Comparison of ENCODE assay signal across 8 cellular contexts in genomic region chr2:73981081-73981968, GRCh38. TPM values are rescaled to one million over a fixed set of nuclear protein-coding genes. Genes with fewer than 3 reads are reported as not detected.
DNase-seq lines count a peak whose midpoint lies in the region; ATAC-seq and TF ChIP-seq lines count a peak whose summit lies in the region.

No MANE protein-coding gene starts in this region.

- TF ChIP-seq POLR2A in GM18505 (IDR thresholded peaks at IDR 0.05; ENCODE audit: borderline replicate concordance, extremely low read depth, insufficient read depth, insufficient read length) = peak; percentile 55

- TF ChIP-seq CTCF in right atrium auricular region (IDR thresholded peaks at IDR 0.05) = no peak

- DNase-seq in AML-193 (lab: John Stamatoyannopoulos, UW) (peak; percentile 15 to 40), NCI-H146 (lab: John Stamatoyannopoulos, UW) (peak; percentile 59), right atrium auricular region (ENCODE audit: low spot score) (no peak), NCI-H2196 (lab: John Stamatoyannopoulos, UW; ENCODE audit: unreplicated experiment) (no peak), NCI-H128 (lab: John Stamatoyannopoulos, UW; ENCODE audit: unreplicated experiment) (no peak)
- peak; percentile 71 to 75 for DNase-seq in activated T-cell treated with anti-CD3 and anti-CD28 coated beads, Interleukin-2, amount 50 U/mL, for 48 hours

- H3K4me1 ChIP-seq in right atrium auricular region (peaks cover 0 to 56% of the 10 kb centered on the region in 2 donors), skeletal muscle tissue (ENCODE audit: control insufficient read depth in 3 of 3, insufficient read depth in 3 of 3, low read length in 3 of 3) (peaks cover 35 to 42% (median 38%) of the 10 kb centered on the region in 3 donors)

- H3K36me3 ChIP-seq in right atrium auricular region (no peaks in the 10 kb centered on the region), skeletal muscle tissue (ENCODE audit: control insufficient read depth in 3 of 3, insufficient read depth in 3 of 3, low read length in 3 of 3) (peaks cover 0 to under 1% (median 0%) of the 10 kb centered on the region in 3 donors)

- H3K4me3 ChIP-seq in right atrium auricular region = peak overlapping the region; percentile 27 to 46
- peak overlapping the region; percentile 46 to 80 (median 75) for H3K4me3 ChIP-seq in skeletal muscle tissue (ENCODE audit: low read length in 3 of 3)

- H3K9ac ChIP-seq in skeletal muscle tissue (ENCODE audit: low read depth in 1 of 3, low read length in 3 of 3) = peak overlapping the region; percentile 2 to 69 (median 5)

- no peak for ATAC-seq in GM18505 (IDR thresholded peaks at IDR 0.05; ENCODE audit: unreplicated experiment)

- no peak overlapping the region for H3K27ac ChIP-seq in right atrium auricular region
- no peak overlapping the region for H3K27ac ChIP-seq in skeletal muscle tissue (ENCODE audit: low read depth, low read length)

- H3K9me3 ChIP-seq in right atrium auricular region (no peaks in the 10 kb centered on the region), skeletal muscle tissue (ENCODE audit: control insufficient read depth in 3 of 3, low read length in 3 of 3) (no peaks in the 10 kb centered on the region)

- no peaks in the 10 kb centered on the region for H3K27me3 ChIP-seq in right atrium auricular region
- peaks cover 0 to 2% (median 0%) of the 10 kb centered on the region in 3 donors for H3K27me3 ChIP-seq in skeletal muscle tissue (ENCODE audit: control insufficient read depth in 3 of 3, insufficient read depth in 3 of 3, low read length in 3 of 3)

RNA-seq across cellular contexts. Expression of gene TET3, which starts 3.4 kb away (rescaled TPM):
- total RNA-seq in right atrium auricular region = 1 to 10 TPM; 1.9 to 3.9 TPM
- 6.8 TPM for total RNA-seq in skeletal muscle tissue

RNA-seq across cellular contexts. Expression of gene DGUOK, which starts 54.6 kb away (rescaled TPM):
- total RNA-seq in right atrium auricular region = 10 to 100 TPM; 33.7 to 36.2 TPM
- 32.4 TPM for total RNA-seq in skeletal muscle tissue

Comparison
In these comparisons a context has a peak if more than half of its experiments do, and no peak if none do; other contexts are left out.
1. DNase-seq: peak in AML-193 (2 of 2), NCI-H146 (single experiment) and activated T-cell treated with anti-CD3 and anti-CD28 coated beads, Interleukin-2, amount 50 U/mL, for 48 hours (2 of 2); none in right atrium auricular region (single experiment), NCI-H2196 (single experiment) and NCI-H128 (single experiment).